17 cellular contexts compared by ENCODE assay signal in the genomic region with DNA sequence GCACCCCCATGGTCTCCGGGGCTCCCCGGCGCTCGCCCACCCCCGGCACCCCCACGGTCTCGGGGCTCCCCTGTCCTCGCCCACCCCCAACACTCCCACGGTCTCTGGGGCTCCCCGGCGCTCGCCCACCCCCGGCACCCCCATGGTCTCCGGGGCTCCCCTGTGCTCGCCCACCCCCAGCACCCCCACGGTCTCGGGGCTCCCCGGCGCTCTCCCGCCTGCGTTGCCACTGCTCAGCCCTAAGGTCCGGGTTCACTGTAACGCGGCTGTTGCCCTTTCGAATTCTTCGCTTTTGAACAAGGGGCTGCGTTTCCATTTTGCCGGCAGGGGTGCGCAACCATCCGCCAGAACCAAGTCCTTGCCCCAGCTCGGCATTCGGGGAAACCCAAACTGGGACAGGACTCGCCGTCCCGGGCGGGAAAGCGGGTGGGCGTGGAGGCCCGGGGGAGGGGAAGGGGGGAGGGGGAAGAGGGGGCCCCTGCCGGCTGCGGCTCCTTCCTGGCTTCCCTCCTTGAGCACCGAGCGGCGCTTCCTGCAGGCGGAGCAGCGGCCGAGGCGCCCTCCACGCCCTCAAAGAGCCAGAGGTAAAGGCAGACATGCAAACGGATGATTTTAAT. TPM values are rescaled to one million over a fixed set of nuclear protein-coding genes. Genes with fewer than 3 reads are reported as not detected.
DNase-seq lines count a peak whose midpoint lies in the region; ATAC-seq, FAIRE-seq and TF ChIP-seq lines count a peak whose summit lies in the region.
"Had no signal": no experiment of that assay in that cellular context is flagged by ENCODE, and none has a peak within 500 bp of the region (broad histone marks: within the 10 kb centered on the region; RNA-seq: fewer than 3 reads in every experiment).

No MANE protein-coding gene starts in this region.

- TF ChIP-seq EP300 in K562 (IDR thresholded peaks at IDR 0.05; ENCODE audit: low read length) (no peak), ovary (IDR thresholded peaks at IDR 0.05) (no peak)

- FAIRE-seq in K562 (lab: Jason Lieb, UNC) = no peak
- FAIRE-seq in frontal cortex (lab: Jason Lieb, UNC) = no peak
- FAIRE-seq: endothelial cell of umbilical vein, GM12878 had no signal

- TF ChIP-seq CTCF in C4-2B (conservative IDR thresholded peaks at IDR 0.05) (no peak), K562 (IDR thresholded peaks at IDR 0.05 in 2 of 3, conservative IDR thresholded peaks at IDR 0.05 in 1 of 3; ENCODE audit: insufficient read depth in 2 of 3, low read depth in 1 of 3, low read length in 3 of 3) (no peak), ovary (IDR thresholded peaks at IDR 0.05) (no peak)

- no peak overlapping the region for H3K9ac ChIP-seq in K562 (ENCODE audit: insufficient read depth in 1 of 2, low read depth in 2 of 2, low read length in 2 of 2)

- H3K4me2 ChIP-seq in K562 (ENCODE audit: insufficient read depth, low read length) = no peak overlapping the region

- no peak overlapping the region for H2AFZ ChIP-seq in K562 (ENCODE audit: low read depth, low read length)

- 97% methylated on average over 16 of the region's 50 CpGs for WGBS in K562 (ENCODE audit: insufficient coverage, low coverage, missing lambda C conversion rate)
- WGBS in ovary, 3 donors = 89 to 94% (median 93%) methylated on average over 39 to 48 of the region's 50 CpGs

- H3K4me1 ChIP-seq in K562 (replicated peaks in 1 of 2; ENCODE audit: control insufficient read depth in 2 of 2, insufficient read depth in 2 of 2, low read length in 2 of 2) (peaks cover 0 to 30% of the 10 kb centered on the region in 2 experiments; a peak in 3 of 5 replicates), ovary (ENCODE audit: insufficient read depth) (no peaks in the 10 kb centered on the region)

- H3K9me3 ChIP-seq in K562 (replicated peaks; ENCODE audit: control insufficient read depth, insufficient read depth, low read depth, low read length) = peaks cover 15% of the 10 kb centered on the region
- no peaks in the 10 kb centered on the region for H3K9me3 ChIP-seq in ovary
- H3K9me3 ChIP-seq: spleen had no signal

- POLR2A ChIA-PET in K562 (lab: Yijun Ruan, JAX) = no interaction called here

- CTCF ChIA-PET in K562 (lab: Yijun Ruan, JAX; ENCODE audit: low intra/inter-chr PET ratio) = interaction anchor here (0.5 kb wide), 1 partner anchor 92 kb away, joined by 4 read pairs; no protein-coding TSS in a partner anchor

- BruUV-seq in K562 (replicated peaks; lab: Mats Ljungman, UMichigan) = no TSS peak

- H3K36me3 ChIP-seq in K562 (ENCODE audit: control insufficient read depth, insufficient read depth, low read length) (peaks cover 66% of the 10 kb centered on the region; the same call in 2 of the 3 replicates), ovary (no peaks in the 10 kb centered on the region)

- no peak for TF ChIP-seq POLR2A in K562 (conservative IDR thresholded peaks at IDR 0.05)
- no peak for TF ChIP-seq POLR2A in ovary (IDR thresholded peaks at IDR 0.05)

- in situ Hi-C loops in K562 (cut with MboI) (no loop called here), KBM-7 (cut with MboI; ENCODE audit: low pct_unique_long_range_greater_than_20kb, low sequenced_read_pairs) (no loop called here)

- DNase-seq in DMS53 (lab: John Stamatoyannopoulos, UW) = peak; percentile 26
- no peak for DNase-seq in DMS53 treated with DMSO at 0.1 percent for 48 hours (lab: John Stamatoyannopoulos, UW; ENCODE audit: unreplicated experiment)
- DNase-seq in K562 (ENCODE audit: extremely low read depth in 1 of 4, low spot score in 3 of 4) = no peak
- peak in 3 of 5 donors; percentile 19 to 34 (median 19) for DNase-seq in ovary
- DNase-seq in KBM-7 = no peak
- no peak for DNase-seq in frontal cortex (ENCODE audit: low spot score in 2 of 2)
- DNase-seq: EL, NCI-H1092, nucleus accumbens, OCI-M1 had no signal

- no peaks in the 10 kb centered on the region for H3K27me3 ChIP-seq in K562 (ENCODE audit: control insufficient read depth in 2 of 2, insufficient read depth in 2 of 2, low read length in 2 of 2)
- H3K27me3 ChIP-seq in ovary = no peaks in the 10 kb centered on the region

- intact Hi-C loops in K562 (cut with micrococcal nuclease) (no loop called here), ovary (cut with DNase I) (no loop called here)

- H3K9me1 ChIP-seq in K562 (ENCODE audit: control insufficient read depth, insufficient read depth, low read length) = no peaks in the 10 kb centered on the region

- TF ChIP-seq RAD21 in K562 (CRISPR knock-in tag; conservative IDR thresholded peaks at IDR 0.05 in 1 of 2, IDR thresholded peaks at IDR 0.05 in 1 of 2) = no peak

- ATAC-seq in K562 (no peak), HG03520 (IDR thresholded peaks at IDR 0.05; ENCODE audit: unreplicated experiment) (no peak)
- ATAC-seq: GM12878 had no signal

- H3K27ac ChIP-seq in C4-2B (peak overlapping the region; percentile 80; the same call in 1 of the 2 replicates), K562 (ENCODE audit: extremely low read depth, low read depth, low read length) (peak overlapping the region; percentile 55; the same call in 1 of the 3 replicates), ovary (no peak overlapping the region)
- H3K27ac ChIP-seq: 22Rv1, spleen had no signal

- 0 out of 3 replicates have a peak, but pooled peaks cover 7% of the 10 kb centered on the region for H3K79me2 ChIP-seq in K562 (ENCODE audit: control insufficient read depth, insufficient read depth, low read length)

- H4K20me1 ChIP-seq in K562 (replicated peaks; ENCODE audit: control insufficient read depth, insufficient read depth, low read length) = no peaks in the 10 kb centered on the region

- H3K4me3 ChIP-seq in K562 = no peak overlapping the region
- no peak overlapping the region for H3K4me3 ChIP-seq in ovary
- H3K4me3 ChIP-seq: GM12878 had no signal

TF ChIP-seq in K562, 482 proteins besides CTCF, POLR2A, EP300 and RAD21 (continues in another document):
- TF ChIP-seq TRIM24 (IDR thresholded peaks at IDR 0.05) (0 out of 4 replicates have a peak, but pooled peaks of 1 of the 2 experiments have one; percentile 18), PCBP1 (IDR thresholded peaks at IDR 0.05; ENCODE audit: low read depth, low read length, poor library complexity, severe bottlenecking) (peak; percentile 99), RBM22 (IDR thresholded peaks at IDR 0.05; ENCODE audit: low read depth, low read length, poor library complexity, severe bottlenecking) (peak; percentile 48), MCM2 (IDR thresholded peaks at IDR 0.05; ENCODE audit: low read depth) (no peak), HNRNPK (IDR thresholded peaks at IDR 0.05; ENCODE audit: low read depth, low read length, poor library complexity, severe bottlenecking) (peak; percentile 95), KDM1A (IDR thresholded peaks at IDR 0.05) (peak in 1 of 2 experiments; percentile 54; a peak in 1 of 4 replicates), ZNF124 (CRISPR knock-in tag; IDR thresholded peaks at IDR 0.05) (no peak)

RNA-seq across cellular contexts. Expression of gene FTCD, which starts 5.3 kb away (rescaled TPM):
- 5.4 and 12.8 TPM in 2 replicates for total RNA-seq in K562 (2011; cell fraction: chromatin; rRNA removed; ENCODE audit: low replicate concordance)
- 7.2 and 7.5 TPM in 2 replicates for total RNA-seq in K562 (2011; cell fraction: nucleolus; rRNA removed)
- total RNA-seq in K562 (2011; cell fraction: nucleoplasm; rRNA removed) = 3.4 and 5.4 TPM in 2 replicates
- total RNA-seq in K562 (2014; rRNA removed) (not detected in 2 replicates), K562 (2014; rRNA removed; fragmentation: Illumina TruSeq; extraction: Trizol) (not detected in 2 replicates), K562 (2015; rRNA removed; fragmentation: Illumina TruSeq; extraction: Trizol) (0.08 and 0.25 TPM in 2 replicates), K562 (2021) (0.74 and 1.1 TPM in 2 replicates), ovary (1 to 10 TPM in 5 of 7 donors, under 1 TPM in 2; 0.83 to 7.5 (median 3.8) TPM), frontal cortex (0.41 TPM)
- polyA plus RNA-seq in K562 (2011; rRNA removed) (0.11 and 0.41 TPM in 2 replicates), K562 (2014; fragmentation: Illumina TruSeq; extraction: Trizol) (not detected in 2 replicates), K562 (2014; fragmentation: Nextera tagmentation; extraction: Ambion mirVana) (not detected), K562 (2014; rRNA removed) (0.50 and 1.6 TPM in 2 replicates), ovary (1 to 10 TPM in 1 of 2 donors, not detected in 1; 3.5 TPM)
- polyA plus RNA-seq in K562 (2011; cell fraction: cytosol; rRNA removed) = 0.19 and 0.69 TPM in 2 replicates
- 2.6 and 3.7 TPM in 2 replicates for polyA plus RNA-seq in K562 (2011; cell fraction: nucleus; rRNA removed)
- 1.5 and 3.0 TPM in 2 replicates for polyA plus RNA-seq in K562 (2012)
- polyA minus RNA-seq in K562 (2011; rRNA and poly(A)+ RNA removed) = 0.49 TPM in 1 of 2 replicates, not detected in the other
- not detected in 2 replicates for polyA minus RNA-seq in K562 (2011; cell fraction: cytosol; rRNA and poly(A)+ RNA removed)
- polyA minus RNA-seq in K562 (2011; cell fraction: nucleus; rRNA and poly(A)+ RNA removed) = 0.54 and 0.56 TPM in 2 replicates
- total RNA-seq: CD4-positive, CD25-positive, alpha-beta regulatory T cell had no signal

RNA-seq across cellular contexts. Expression of gene SPATC1L, which starts 23.6 kb away (rescaled TPM):
- 20.1 and 44.2 TPM in 2 replicates for total RNA-seq in K562 (2011; cell fraction: chromatin; rRNA removed; ENCODE audit: low replicate concordance)
- 39.1 and 40.0 TPM in 2 replicates for total RNA-seq in K562 (2011; cell fraction: nucleolus; rRNA removed)
- 28.1 and 28.7 TPM in 2 replicates for total RNA-seq in K562 (2011; cell fraction: nucleoplasm; rRNA removed)
- total RNA-seq in K562 (2014; rRNA removed) (63.7 and 104 TPM in 2 replicates), K562 (2014; rRNA removed; fragmentation: Illumina TruSeq; extraction: Trizol) (10.4 and 12.6 TPM in 2 replicates), K562 (2015; rRNA removed; fragmentation: Illumina TruSeq; extraction: Trizol) (29.7 and 31.9 TPM in 2 replicates), K562 (2021) (118 and 121 TPM in 2 replicates), ovary (10 to 100 TPM in 5 of 7 donors, 1 to 10 TPM in 2; 7.2 to 21.1 (median 14.9) TPM), frontal cortex (4.9 TPM)
- polyA plus RNA-seq in K562 (2011; rRNA removed) (6.7 and 23.0 TPM in 2 replicates), K562 (2014; fragmentation: Illumina TruSeq; extraction: Trizol) (38.3 and 84.8 TPM in 2 replicates), K562 (2014; fragmentation: Nextera tagmentation; extraction: Ambion mirVana) (under 1 TPM in 1 of 2 experiments, not detected in 1; 0.14 TPM), K562 (2014; rRNA removed) (40.6 and 50.4 TPM in 2 replicates), ovary (10 to 100 TPM in 1 of 2 donors, 1 to 10 TPM in 1; 2.8 to 21.3 TPM)
- 22.2 and 53.4 TPM in 2 replicates for polyA plus RNA-seq in K562 (2011; cell fraction: cytosol; rRNA removed)
- 41.7 and 48.0 TPM in 2 replicates for polyA plus RNA-seq in K562 (2011; cell fraction: nucleus; rRNA removed)
- polyA plus RNA-seq in K562 (2012) = 94.4 and 104 TPM in 2 replicates
- 4.8 and 6.1 TPM in 2 replicates for polyA minus RNA-seq in K562 (2011; rRNA and poly(A)+ RNA removed)
- polyA minus RNA-seq in K562 (2011; cell fraction: cytosol; rRNA and poly(A)+ RNA removed) = 45.0 and 94.2 TPM in 2 replicates
- polyA minus RNA-seq in K562 (2011; cell fraction: nucleus; rRNA and poly(A)+ RNA removed) = 10.6 and 16.9 TPM in 2 replicates

Comparison
In these comparisons a context has a peak if more than half of its experiments do, and no peak if none do; other contexts are left out.
1. DNase-seq: peak in DMS53 (single experiment) and ovary (3 of 5); none in DMS53 treated with DMSO at 0.1 percent for 48 hours (single experiment), K562 (0 of 4), KBM-7 (single experiment) and frontal cortex (0 of 2).
2. H3K27ac ChIP-seq: peak in C4-2B (single experiment) and K562 (single experiment); none in ovary (0 of 2).